1 cellular context compared by ENCODE assay signal in genomic region chr18:12359515-12359927, GRCh38.
TF ChIP-seq lines count a peak whose summit lies in the region.

No MANE protein-coding gene starts in this region.

TF ChIP-seq in GM12878, 131 proteins besides CTCF, POLR2A, EP300 and RAD21:
- TF ChIP-seq, protein P1, sequence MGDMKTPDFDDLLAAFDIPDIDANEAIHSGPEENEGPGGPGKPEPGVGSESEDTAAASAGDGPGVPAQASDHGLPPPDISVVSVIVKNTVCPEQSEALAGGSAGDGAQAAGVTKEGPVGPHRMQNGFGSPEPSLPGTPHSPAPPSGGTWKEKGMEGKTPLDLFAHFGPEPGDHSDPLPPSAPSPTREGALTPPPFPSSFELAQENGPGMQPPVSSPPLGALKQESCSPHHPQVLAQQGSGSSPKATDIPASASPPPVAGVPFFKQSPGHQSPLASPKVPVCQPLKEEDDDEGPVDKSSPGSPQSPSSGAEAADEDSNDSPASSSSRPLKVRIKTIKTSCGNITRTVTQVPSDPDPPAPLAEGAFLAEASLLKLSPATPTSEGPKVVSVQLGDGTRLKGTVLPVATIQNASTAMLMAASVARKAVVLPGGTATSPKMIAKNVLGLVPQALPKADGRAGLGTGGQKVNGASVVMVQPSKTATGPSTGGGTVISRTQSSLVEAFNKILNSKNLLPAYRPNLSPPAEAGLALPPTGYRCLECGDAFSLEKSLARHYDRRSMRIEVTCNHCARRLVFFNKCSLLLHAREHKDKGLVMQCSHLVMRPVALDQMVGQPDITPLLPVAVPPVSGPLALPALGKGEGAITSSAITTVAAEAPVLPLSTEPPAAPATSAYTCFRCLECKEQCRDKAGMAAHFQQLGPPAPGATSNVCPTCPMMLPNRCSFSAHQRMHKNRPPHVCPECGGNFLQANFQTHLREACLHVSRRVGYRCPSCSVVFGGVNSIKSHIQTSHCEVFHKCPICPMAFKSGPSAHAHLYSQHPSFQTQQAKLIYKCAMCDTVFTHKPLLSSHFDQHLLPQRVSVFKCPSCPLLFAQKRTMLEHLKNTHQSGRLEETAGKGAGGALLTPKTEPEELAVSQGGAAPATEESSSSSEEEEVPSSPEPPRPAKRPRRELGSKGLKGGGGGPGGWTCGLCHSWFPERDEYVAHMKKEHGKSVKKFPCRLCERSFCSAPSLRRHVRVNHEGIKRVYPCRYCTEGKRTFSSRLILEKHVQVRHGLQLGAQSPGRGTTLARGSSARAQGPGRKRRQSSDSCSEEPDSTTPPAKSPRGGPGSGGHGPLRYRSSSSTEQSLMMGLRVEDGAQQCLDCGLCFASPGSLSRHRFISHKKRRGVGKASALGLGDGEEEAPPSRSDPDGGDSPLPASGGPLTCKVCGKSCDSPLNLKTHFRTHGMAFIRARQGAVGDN (IDR thresholded peaks at IDR 0.05) = 0 out of 2 replicates have a peak, but pooled peaks have one; percentile 29
- TF ChIP-seq NBN (IDR thresholded peaks at IDR 0.05) (0 out of 2 replicates have a peak, but pooled peaks have one; percentile 16), ATF7 (IDR thresholded peaks at IDR 0.05; ENCODE audit: low read depth) (peak; percentile 51; the same call in 1 of the 2 replicates), STAT3 (IDR thresholded peaks at IDR 0.05; ENCODE audit: low read depth, low read length) (no peak), ZNF384 (IDR thresholded peaks at IDR 0.05; ENCODE audit: borderline replicate concordance, low read depth, low read length) (peak; percentile 28; the same call in 1 of the 2 replicates), BACH1 (IDR thresholded peaks at IDR 0.05; ENCODE audit: borderline replicate concordance) (0 out of 2 replicates have a peak, but pooled peaks have one; percentile 34)
